Comparison of ENCODE assay signal across 29 cellular contexts in genomic region chr4:185992585-185992984, GRCh38.
"Had no signal": no experiment of that assay in that cellular context is flagged by ENCODE, and none has a peak within 500 bp of the region (broad histone marks: within the 10 kb centered on the region; RNA-seq: fewer than 3 reads in every experiment).

No MANE protein-coding gene starts in this region.

- H3K27ac Mint-ChIP-seq: activated CD4-positive, alpha-beta memory T cell treated with anti-CD3 and anti-CD28 coated beads, Interleukin-2, amount 10 ng/mL, durations not matched to agents 7 days and 5 days; activated CD4-positive, alpha-beta T cell treated with anti-CD3 and anti-CD28 coated beads, Interleukin-2, amount 10 ng/mL, durations not matched to agents 7 days and 5 days; activated naive CD4-positive, alpha-beta T cell treated with anti-CD3 and anti-CD28 coated beads, Interleukin-2, amount 10 ng/mL, durations not matched to agents 7 days and 5 days; activated naive CD4-positive, alpha-beta T cell treated with anti-CD3 and anti-CD28 coated beads, Interleukin-2, amount 50 U/mL, for 72 hours; activated naive CD8-positive, alpha-beta T cell treated with anti-CD3 and anti-CD28 coated beads, Interleukin-2, amount 10 ng/mL, durations not matched to agents 7 days and 5 days; activated T-cell treated with anti-CD3 and anti-CD28 coated beads, Interleukin-2, amount 50 U/mL, for 24 hours; activated T-cell treated with anti-CD3 and anti-CD28 coated beads, Interleukin-2, amount 50 U/mL, for 72 hours; T-helper 17 cell; T-helper 2 cell treated with Interferon-gamma antibody and Interleukin-4, amounts not matched to agents 5 μg/mL and 100 μg/mL, for 36 hours; WTC11 had no signal

- H3K4me3 ChIP-seq: ascending aorta, esophagus squamous epithelium, gastroesophageal sphincter had no signal

- H3K9me3 ChIP-seq: ascending aorta, esophagus squamous epithelium, gastroesophageal sphincter had no signal

- H3K36me3 Mint-ChIP-seq: activated naive CD4-positive, alpha-beta T cell treated with anti-CD3 and anti-CD28 coated beads, Interleukin-2, amount 10 ng/mL, durations not matched to agents 7 days and 5 days; activated naive CD4-positive, alpha-beta T cell treated with anti-CD3 and anti-CD28 coated beads, Interleukin-2, amount 50 U/mL, for 72 hours; activated naive CD8-positive, alpha-beta T cell treated with anti-CD3 and anti-CD28 coated beads, Interleukin-2, amount 10 ng/mL, durations not matched to agents 7 days and 5 days had no signal

- H3K36me3 ChIP-seq: ascending aorta, brain microvascular endothelial cell, esophagus squamous epithelium, gastroesophageal sphincter had no signal

- H3K27ac ChIP-seq: brain microvascular endothelial cell, epithelial cell of prostate, esophagus squamous epithelium, gastroesophageal sphincter had no signal

- H3K4me1 Mint-ChIP-seq: activated CD4-positive, alpha-beta memory T cell treated with anti-CD3 and anti-CD28 coated beads, Interleukin-2, amount 10 ng/mL, durations not matched to agents 7 days and 5 days; activated CD4-positive, alpha-beta T cell treated with anti-CD3 and anti-CD28 coated beads, Interleukin-2, amount 10 ng/mL, durations not matched to agents 7 days and 5 days; activated naive CD4-positive, alpha-beta T cell treated with anti-CD3 and anti-CD28 coated beads, Interleukin-2, amount 10 ng/mL, durations not matched to agents 7 days and 5 days; activated naive CD8-positive, alpha-beta T cell treated with anti-CD3 and anti-CD28 coated beads, Interleukin-2, amount 10 ng/mL, durations not matched to agents 7 days and 5 days; central memory CD8-positive, alpha-beta T cell had no signal

- H3K4me3 Mint-ChIP-seq: activated CD4-positive, alpha-beta memory T cell treated with anti-CD3 and anti-CD28 coated beads, Interleukin-2, amount 10 ng/mL, durations not matched to agents 7 days and 5 days; activated CD4-positive, alpha-beta T cell treated with anti-CD3 and anti-CD28 coated beads, Interleukin-2, amount 10 ng/mL, durations not matched to agents 7 days and 5 days; activated naive CD4-positive, alpha-beta T cell treated with anti-CD3 and anti-CD28 coated beads, Interleukin-2, amount 10 ng/mL, durations not matched to agents 7 days and 5 days; activated naive CD8-positive, alpha-beta T cell treated with anti-CD3 and anti-CD28 coated beads, Interleukin-2, amount 10 ng/mL, durations not matched to agents 7 days and 5 days; activated T-cell treated with anti-CD3 and anti-CD28 coated beads, Interleukin-2, amount 50 U/mL, for 24 hours; activated T-cell treated with anti-CD3 and anti-CD28 coated beads, Interleukin-2, amount 50 U/mL, for 72 hours; central memory CD8-positive, alpha-beta T cell; T-helper 17 cell; T-helper 2 cell treated with Interferon-gamma antibody and Interleukin-4, amounts not matched to agents 5 μg/mL and 100 μg/mL, for 36 hours; WTC11 had no signal

- H3K9me3 Mint-ChIP-seq: activated CD4-positive, alpha-beta memory T cell treated with anti-CD3 and anti-CD28 coated beads, Interleukin-2, amount 10 ng/mL, durations not matched to agents 7 days and 5 days; activated naive CD4-positive, alpha-beta T cell treated with anti-CD3 and anti-CD28 coated beads, Interleukin-2, amount 10 ng/mL, durations not matched to agents 7 days and 5 days; activated naive CD8-positive, alpha-beta T cell treated with anti-CD3 and anti-CD28 coated beads, Interleukin-2, amount 10 ng/mL, durations not matched to agents 7 days and 5 days; activated T-cell treated with anti-CD3 and anti-CD28 coated beads, Interleukin-2, amount 50 U/mL, for 72 hours; central memory CD8-positive, alpha-beta T cell; T-helper 2 cell treated with Interferon-gamma antibody and Interleukin-4, amounts not matched to agents 5 μg/mL and 100 μg/mL, for 36 hours had no signal

- H3K27me3 Mint-ChIP-seq: activated CD4-positive, alpha-beta T cell treated with anti-CD3 and anti-CD28 coated beads, Interleukin-2, amount 10 ng/mL, durations not matched to agents 7 days and 5 days; activated naive CD4-positive, alpha-beta T cell treated with anti-CD3 and anti-CD28 coated beads, Interleukin-2, amount 10 ng/mL, durations not matched to agents 7 days and 5 days; activated naive CD8-positive, alpha-beta T cell treated with anti-CD3 and anti-CD28 coated beads, Interleukin-2, amount 10 ng/mL, durations not matched to agents 7 days and 5 days had no signal

- H3K4me1 ChIP-seq: esophagus squamous epithelium, gastroesophageal sphincter had no signal

- ATAC-seq: activated naive CD4-positive, alpha-beta T cell treated with anti-CD3 and anti-CD28 coated beads, Interleukin-2, amount 50 U/mL, for 72 hours; activated T-cell treated with anti-CD3 and anti-CD28 coated beads, Interleukin-2, amount 50 U/mL, for 72 hours; gastroesophageal sphincter; T-helper 17 cell; WTC11 had no signal

- DNase-seq: activated CD4-positive, alpha-beta memory T cell treated with anti-CD3 and anti-CD28 coated beads, Interleukin-2, amount 10 ng/mL, durations not matched to agents 7 days and 5 days; activated CD4-positive, alpha-beta T cell treated with anti-CD3 and anti-CD28 coated beads for 1 hour; activated CD4-positive, alpha-beta T cell treated with anti-CD3 and anti-CD28 coated beads for 4 hours; activated CD4-positive, alpha-beta T cell treated with anti-CD3 and anti-CD28 coated beads, Interleukin-2, amount 10 ng/mL, durations not matched to agents 7 days and 5 days; activated CD4-positive, alpha-beta T cell treated with anti-CD3 and anti-CD28 coated beads, Interleukin-2, amount 50 U/mL, for 4 hours; activated CD8-positive, alpha-beta memory T cell treated with anti-CD3 and anti-CD28 coated beads, Interleukin-2, amount 50 U/mL, for 48 hours; activated gamma-delta T cell; activated naive CD4-positive, alpha-beta T cell; activated naive CD4-positive, alpha-beta T cell treated with anti-CD3 and anti-CD28 coated beads, Interleukin-2, amount 10 ng/mL, durations not matched to agents 7 days and 5 days; activated naive CD8-positive, alpha-beta T cell treated with anti-CD3 and anti-CD28 coated beads, Interleukin-2, amount 10 ng/mL, durations not matched to agents 7 days and 5 days; activated T-cell treated with anti-CD3 and anti-CD28 coated beads for 4 hours; activated T-cell treated with anti-CD3 and anti-CD28 coated beads, Interleukin-2, amount 50 U/mL, for 24 hours; activated T-cell treated with anti-CD3 and anti-CD28 coated beads, Interleukin-2, amount 50 U/mL, for 72 hours; brain microvascular endothelial cell; cortex of kidney; effector CD8-positive, alpha-beta T cell; esophagus squamous epithelium; foreskin melanocyte; SW 1271; T-helper 1 cell; T-helper 17 cell; T1000 had no signal

- H3K27me3 ChIP-seq: ascending aorta, brain microvascular endothelial cell, esophagus squamous epithelium, gastroesophageal sphincter had no signal
